In genomic region chr1:19450811-19451564, GRCh38 we compare ENCODE assay signal across 8 cellular contexts. TPM values are rescaled to one million over a fixed set of nuclear protein-coding genes. Genes with fewer than 3 reads are reported as not detected.
A peak's percentile ranks its signal among the peaks of the same experiment; 100 is the strongest.
DNase-seq lines count a peak whose midpoint lies in the region; ATAC-seq and TF ChIP-seq lines count a peak whose summit lies in the region.

No MANE protein-coding gene starts in this region.

- peaks cover 90% of the 10 kb centered on the region for H3K4me1 Mint-ChIP-seq in CD8-positive, alpha-beta T cell (ENCODE audit: low read depth)

- H3K79me1 ChIP-seq in trophoblast cell (ENCODE audit: low read length): no peaks in the 10 kb centered on the region

- peaks cover 44% of the 10 kb centered on the region for H3K36me3 Mint-ChIP-seq in CD8-positive, alpha-beta T cell

- H4K12ac ChIP-seq in trophoblast cell (ENCODE audit: low read depth, low read length): no peak overlapping the region

- peak overlapping the region; percentile 45 for H3K27ac Mint-ChIP-seq in CD8-positive, alpha-beta T cell

- no peak overlapping the region for H3K9ac ChIP-seq in trophoblast cell (ENCODE audit: low read length)

- peaks cover 90% of the 10 kb centered on the region for H3K4me1 ChIP-seq in CD8-positive, alpha-beta T cell (ENCODE audit: insufficient read depth, low read length)
- H3K4me1 ChIP-seq in Peyer's patch (peaks cover 9 to 87% (median 38%) of the 10 kb centered on the region in 4 donors), trophoblast cell (ENCODE audit: control insufficient read depth in 1 of 2, insufficient read depth in 2 of 2, low read length in 2 of 2) (peaks cover 25 to 34% of the 10 kb centered on the region in 2 experiments)

- H4K91ac ChIP-seq in trophoblast cell (ENCODE audit: low read depth, low read length): no peak overlapping the region

- no peak overlapping the region for H2BK12ac ChIP-seq in trophoblast cell (ENCODE audit: low read length)

- no peaks in the 10 kb centered on the region for H3K27me3 Mint-ChIP-seq in CD8-positive, alpha-beta T cell (ENCODE audit: low read depth)

- H3K36me3 ChIP-seq in CD8-positive, alpha-beta T cell (ENCODE audit: insufficient read depth, low read length): peaks cover 3% of the 10 kb centered on the region
- H3K36me3 ChIP-seq in Peyer's patch: peaks cover 0 to 8% (median 0%) of the 10 kb centered on the region in 3 donors
- peaks cover 5 to 9% of the 10 kb centered on the region in 2 experiments for H3K36me3 ChIP-seq in trophoblast cell (ENCODE audit: control insufficient read depth in 1 of 2, insufficient read depth in 2 of 2, low read length in 2 of 2)

- H3K27me3 ChIP-seq in CD8-positive, alpha-beta T cell (ENCODE audit: insufficient read depth, low read length): no peaks in the 10 kb centered on the region
- H3K27me3 ChIP-seq in Peyer's patch: no peaks in the 10 kb centered on the region
- H3K27me3 ChIP-seq in trophoblast cell (ENCODE audit: insufficient read depth, low read length): no peaks in the 10 kb centered on the region

- no peak for ATAC-seq in CD8-positive, alpha-beta T cell
- peak; percentile 82 for ATAC-seq in esophagus mucosa

- H3K79me2 ChIP-seq in trophoblast cell (ENCODE audit: control insufficient read depth, insufficient read depth, low read length, poor library complexity): peaks cover 19% of the 10 kb centered on the region

- CTCF ChIA-PET in CD8-positive, alpha-beta T cell (lab: Charles Lee): interaction anchor here (0.5 to 2.7 kb wide), 5 partner anchors 10 to 131 kb away, joined by 3 to 8 read pairs (median 3); no protein-coding TSS in a partner anchor

- H2AK5ac ChIP-seq in trophoblast cell (ENCODE audit: low read length): no peak overlapping the region

- intact Hi-C loops in CD8-positive, alpha-beta T cell (cut with DNase I, micrococcal nuclease): no loop called here

- TF ChIP-seq CTCF in CD8-positive, alpha-beta T cell (IDR thresholded peaks at IDR 0.05): no peak
- no peak for TF ChIP-seq CTCF in Peyer's patch (IDR thresholded peaks at IDR 0.05)

- no peak overlapping the region for H3K14ac ChIP-seq in trophoblast cell (ENCODE audit: low read length)

- TF ChIP-seq POLR2A in Peyer's patch (IDR thresholded peaks at IDR 0.05): peak in 1 of 2 donors; percentile 19

- peak overlapping the region; percentile 56 for H3K4ac ChIP-seq in trophoblast cell (ENCODE audit: low read depth, low read length)

- DNase-seq in CD8-positive, alpha-beta T cell: no peak
- DNase-seq in Peyer's patch (peak in 1 of 3 donors; percentile 68), trophoblast cell (peak; percentile 44 to 65), HuH-7 (ENCODE audit: low spot score) (no peak), NCI-H2029 treated with DMSO at 0.1 percent for 48 hours (lab: John Stamatoyannopoulos, UW) (no peak), DMS153 treated with DMSO at 0.1 percent for 48 hours (lab: John Stamatoyannopoulos, UW; ENCODE audit: unreplicated experiment) (no peak), NCI-H1092 treated with DMSO at 0.1 percent for 48 hours (lab: John Stamatoyannopoulos, UW) (no peak)

- no peak overlapping the region for H3K23ac ChIP-seq in trophoblast cell (ENCODE audit: low read length)

- no peaks in the 10 kb centered on the region for H3K9me3 Mint-ChIP-seq in CD8-positive, alpha-beta T cell

- no peak overlapping the region for H3K4me2 ChIP-seq in trophoblast cell (ENCODE audit: low read length)

- H3K27ac ChIP-seq in CD8-positive, alpha-beta T cell (ENCODE audit: low read depth, low read length): no peak overlapping the region
- H3K27ac ChIP-seq in Peyer's patch: peak overlapping the region; percentile 44 to 77 (median 72)
- H3K27ac ChIP-seq in trophoblast cell (ENCODE audit: low read depth, low read length): no peak overlapping the region

- no peak overlapping the region for H3K18ac ChIP-seq in trophoblast cell (ENCODE audit: low read length)

- POLR2A ChIA-PET in CD8-positive, alpha-beta T cell (lab: Charles Lee): interaction anchor here (1.4 kb wide), 1 partner anchor 26 kb away, joined by 6 read pairs; no protein-coding TSS in a partner anchor

- H2AFZ ChIP-seq in trophoblast cell (ENCODE audit: insufficient read depth, low read length, poor library complexity): no peak overlapping the region

- no peak overlapping the region for H2BK120ac ChIP-seq in trophoblast cell (ENCODE audit: insufficient read depth, low read length, poor library complexity)

- no CpG with 5 or more reads among the region's 8 CpGs for WGBS in trophoblast cell (ENCODE audit: extremely low coverage, insufficient coverage, insufficient read length)

- no peak overlapping the region for H3K4me3 Mint-ChIP-seq in CD8-positive, alpha-beta T cell

- H4K8ac ChIP-seq in trophoblast cell (ENCODE audit: low read depth, low read length): no peak overlapping the region

- H3K4me3 ChIP-seq in CD8-positive, alpha-beta T cell (ENCODE audit: low read depth, low read length): no peak overlapping the region
- H3K4me3 ChIP-seq in Peyer's patch (no peak overlapping the region), trophoblast cell (ENCODE audit: low read depth, low read length) (no peak overlapping the region)

- no peak overlapping the region for H2BK5ac ChIP-seq in trophoblast cell (ENCODE audit: low read depth, low read length, poor library complexity)

- H3K9me3 ChIP-seq in CD8-positive, alpha-beta T cell (ENCODE audit: low read length): no peaks in the 10 kb centered on the region
- H3K9me3 ChIP-seq in Peyer's patch: no peaks in the 10 kb centered on the region
- peaks cover 2% of the 10 kb centered on the region for H3K9me3 ChIP-seq in trophoblast cell (ENCODE audit: insufficient read depth, low read depth, low read length)

RNA-seq across cellular contexts. Expression of gene CAPZB, which starts 34.4 kb away (rescaled TPM):
- total RNA-seq in CD8-positive, alpha-beta T cell: 100 to 1,000 TPM; 145 to 151 TPM
- total RNA-seq in Peyer's patch (100 to 1,000 TPM; 107 to 210 (median 119) TPM), esophagus mucosa (262 TPM)
- 315 and 324 TPM in 2 replicates for polyA plus RNA-seq in trophoblast cell (2013)

Comparison
In these comparisons a context has a peak if more than half of its experiments do, and no peak if none do; other contexts are left out.
1. DNase-seq: peak in trophoblast cell (2 of 2); none in CD8-positive, alpha-beta T cell (0 of 7), HuH-7 (single experiment), NCI-H2029 treated with DMSO at 0.1 percent for 48 hours (single experiment), DMS153 treated with DMSO at 0.1 percent for 48 hours (single experiment) and NCI-H1092 treated with DMSO at 0.1 percent for 48 hours (single experiment).
2. H3K27ac ChIP-seq: peak in Peyer's patch (4 of 4); none in CD8-positive, alpha-beta T cell (single experiment) and trophoblast cell (single experiment).